Comparison of ENCODE assay signal across 34 cellular contexts in the genomic region with DNA sequence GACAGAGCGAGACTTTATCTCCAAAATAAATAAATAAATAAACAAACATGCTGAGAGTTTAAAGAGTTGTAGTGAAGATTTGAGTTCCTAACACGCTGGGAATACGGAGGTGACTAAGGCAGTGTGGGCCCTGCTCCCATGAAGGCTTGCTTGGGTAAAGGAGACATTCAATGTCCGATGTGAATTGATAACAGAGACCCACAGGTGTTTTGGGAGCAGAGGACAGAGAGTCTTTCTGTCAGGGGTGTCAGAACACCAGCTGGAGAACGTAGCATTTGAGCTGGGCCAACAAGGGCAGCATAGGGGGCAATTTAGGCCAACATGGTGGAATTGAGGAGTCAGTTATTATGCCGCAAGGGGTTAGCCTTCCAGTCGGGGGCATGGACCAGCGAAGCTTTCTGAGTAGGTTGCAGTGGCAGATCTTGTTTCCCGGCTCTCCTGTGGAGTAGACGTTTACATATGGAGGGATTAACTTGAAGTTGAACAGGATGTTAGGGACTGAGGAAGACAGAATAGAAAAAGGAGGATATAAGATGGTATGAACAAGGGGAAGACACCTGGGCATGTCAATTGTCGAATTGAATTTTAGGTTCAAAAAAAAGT.
"Had no signal": no experiment of that assay in that cellular context is flagged by ENCODE, and none has a peak within 500 bp of the region (broad histone marks: within the 10 kb centered on the region; RNA-seq: fewer than 3 reads in every experiment).

No MANE protein-coding gene starts in this region.

- FAIRE-seq: small intestine had no signal

- DNase-seq: activated CD4-positive, alpha-beta T cell treated with anti-CD3 and anti-CD28 coated beads for 4 hours; activated CD4-positive, alpha-beta T cell treated with anti-CD3 and anti-CD28 coated beads, Interleukin-2, amount 50 U/mL, for 4 hours; activated CD8-positive, alpha-beta memory T cell treated with anti-CD3 and anti-CD28 coated beads, Interleukin-2, amount 50 U/mL, for 4 hours; activated gamma-delta T cell; activated naive CD4-positive, alpha-beta T cell treated with anti-CD3 and anti-CD28 coated beads, Interleukin-2, amount 10 ng/mL, durations not matched to agents 7 days and 5 days; activated naive CD8-positive, alpha-beta T cell treated with anti-CD3 and anti-CD28 coated beads, Interleukin-2, amount 10 ng/mL, durations not matched to agents 7 days and 5 days; activated T-cell treated with anti-CD3 and anti-CD28 coated beads, Interleukin-2, amount 50 U/mL, for 1 hour; cerebellar nuclear complex; colonic mucosa; effector CD8-positive, alpha-beta T cell; foreskin fibroblast; head of caudate nucleus; hippocampal formation; kidney glomerular epithelial cell; left lung; midbrain; naive thymus-derived CD4-positive, alpha-beta T cell; ovary; retina; sigmoid colon; small intestine; stimulated activated CD4-positive, alpha-beta T cell treated with anti-CD3 and anti-CD28 coated beads, Interleukin-4, amount 100 ng/mL, for 24 hours; stimulated activated naive CD8-positive, alpha-beta T cell treated with anti-CD3 and anti-CD28 coated beads, Interleukin-15, amount 100 ng/mL, for 72 hours; substantia nigra; T-helper 1 cell; upper lobe of left lung had no signal

- H3K9me3 Mint-ChIP-seq: activated naive CD4-positive, alpha-beta T cell treated with anti-CD3 and anti-CD28 coated beads, Interleukin-2, amount 10 ng/mL, durations not matched to agents 7 days and 5 days; activated naive CD8-positive, alpha-beta T cell treated with anti-CD3 and anti-CD28 coated beads, Interleukin-2, amount 10 ng/mL, durations not matched to agents 7 days and 5 days; naive thymus-derived CD4-positive, alpha-beta T cell; stimulated activated naive CD8-positive, alpha-beta T cell treated with anti-CD3 and anti-CD28 coated beads, Interleukin-15, amount 100 ng/mL, for 72 hours; T-helper 2 cell treated with Interferon-gamma antibody and Interleukin-4, amounts not matched to agents 5 μg/mL and 100 μg/mL, for 36 hours had no signal

- H3K27ac ChIP-seq: ascending aorta, cardiac muscle cell, colonic mucosa, left lung, ovary, prostate gland, sigmoid colon, vagina had no signal

- H3K4me3 Mint-ChIP-seq: activated naive CD4-positive, alpha-beta T cell treated with anti-CD3 and anti-CD28 coated beads, Interleukin-2, amount 10 ng/mL, durations not matched to agents 7 days and 5 days; activated naive CD8-positive, alpha-beta T cell treated with anti-CD3 and anti-CD28 coated beads, Interleukin-2, amount 10 ng/mL, durations not matched to agents 7 days and 5 days; brain; naive thymus-derived CD4-positive, alpha-beta T cell; stimulated activated memory B cell treated with anti-CD40 and anti-IgM and Interleukin-4, amounts not matched to agents 10 μg/mL and 1 μg/mL and 100 μg/mL, for 72 hours; stimulated activated naive CD8-positive, alpha-beta T cell treated with anti-CD3 and anti-CD28 coated beads, Interleukin-15, amount 100 ng/mL, for 72 hours; T-helper 2 cell treated with Interferon-gamma antibody and Interleukin-4, amounts not matched to agents 5 μg/mL and 100 μg/mL, for 36 hours had no signal

- H3K4me1 Mint-ChIP-seq: stimulated activated memory B cell treated with anti-CD40 and anti-IgM and Interleukin-4, amounts not matched to agents 10 μg/mL and 1 μg/mL and 100 μg/mL, for 72 hours had no signal

- H3K27ac Mint-ChIP-seq: activated naive CD4-positive, alpha-beta T cell treated with anti-CD3 and anti-CD28 coated beads, Interleukin-2, amount 10 ng/mL, durations not matched to agents 7 days and 5 days; activated naive CD8-positive, alpha-beta T cell treated with anti-CD3 and anti-CD28 coated beads, Interleukin-2, amount 10 ng/mL, durations not matched to agents 7 days and 5 days; brain; naive thymus-derived CD4-positive, alpha-beta T cell; stimulated activated memory B cell treated with anti-CD40 and anti-IgM and Interleukin-4, amounts not matched to agents 10 μg/mL and 1 μg/mL and 100 μg/mL, for 72 hours; stimulated activated naive CD8-positive, alpha-beta T cell treated with anti-CD3 and anti-CD28 coated beads, Interleukin-15, amount 100 ng/mL, for 72 hours; T-helper 2 cell treated with Interferon-gamma antibody and Interleukin-4, amounts not matched to agents 5 μg/mL and 100 μg/mL, for 36 hours had no signal

- ATAC-seq: left lung; naive thymus-derived CD4-positive, alpha-beta T cell; stimulated activated memory B cell treated with anti-CD40 and anti-IgM and Interleukin-4, amounts not matched to agents 10 μg/mL and 1 μg/mL and 100 μg/mL, for 72 hours; stimulated activated naive CD8-positive, alpha-beta T cell treated with anti-CD3 and anti-CD28 coated beads, Interleukin-15, amount 100 ng/mL, for 72 hours had no signal

- H3K36me3 Mint-ChIP-seq: activated naive CD4-positive, alpha-beta T cell treated with anti-CD3 and anti-CD28 coated beads, Interleukin-2, amount 10 ng/mL, durations not matched to agents 7 days and 5 days; activated naive CD8-positive, alpha-beta T cell treated with anti-CD3 and anti-CD28 coated beads, Interleukin-2, amount 10 ng/mL, durations not matched to agents 7 days and 5 days; brain; stimulated activated memory B cell treated with anti-CD40 and anti-IgM and Interleukin-4, amounts not matched to agents 10 μg/mL and 1 μg/mL and 100 μg/mL, for 72 hours had no signal

- H3K4me1 ChIP-seq: ascending aorta, prostate gland had no signal

- H3K9me3 ChIP-seq: ascending aorta, colonic mucosa, left lung, ovary, prostate gland, sigmoid colon, upper lobe of left lung, vagina had no signal

- H3K27me3 ChIP-seq: ascending aorta, cardiac muscle cell, colonic mucosa, ovary, upper lobe of left lung, vagina had no signal

- H3K36me3 ChIP-seq: ascending aorta, cardiac muscle cell, colonic mucosa, left lung, ovary, prostate gland, sigmoid colon, upper lobe of left lung, vagina had no signal

- H3K4me3 ChIP-seq: ascending aorta, cardiac muscle cell, colonic mucosa, left lung, lung, ovary, prostate gland, sigmoid colon, upper lobe of left lung, vagina had no signal
